In the genomic region with DNA sequence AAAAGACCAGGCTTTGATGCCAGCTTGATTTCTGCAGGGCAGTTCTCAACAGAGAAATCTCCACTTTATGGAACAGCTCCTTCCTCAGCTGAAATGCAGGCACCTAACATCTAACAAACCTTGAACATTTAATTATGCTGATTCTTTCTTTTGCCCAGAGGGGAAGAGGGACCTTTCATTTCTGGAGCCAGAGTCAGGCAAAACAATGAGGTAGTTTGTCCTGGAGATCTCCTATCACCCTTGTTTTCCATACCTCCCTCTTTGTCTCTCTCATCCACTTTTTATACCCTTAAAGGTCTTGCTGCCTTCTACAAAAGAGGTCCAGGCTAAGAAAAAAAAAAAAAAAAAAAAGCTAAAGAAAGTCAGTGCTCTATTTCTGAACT, we compare ENCODE assay signal across 11 cellular contexts. TPM values are rescaled to one million over a fixed set of nuclear protein-coding genes. Genes with fewer than 3 reads are reported as not detected.
DNase-seq lines count a peak whose midpoint lies in the region; ATAC-seq and TF ChIP-seq lines count a peak whose summit lies in the region.
"Had no signal": no experiment of that assay in that cellular context is flagged by ENCODE, and none has a peak within 500 bp of the region (broad histone marks: within the 10 kb centered on the region; RNA-seq: fewer than 3 reads in every experiment).

No MANE protein-coding gene starts in this region.

- H3K9me3 Mint-ChIP-seq in activated naive CD8-positive, alpha-beta T cell treated with anti-CD3 and anti-CD28 coated beads for 36 hours: no peaks in the 10 kb centered on the region
- no peaks in the 10 kb centered on the region for H3K9me3 Mint-ChIP-seq in naive thymus-derived CD8-positive, alpha-beta T cell

- H3K9me3 ChIP-seq in BE2C (no peaks in the 10 kb centered on the region), GM23248 (ENCODE audit: low read depth) (no peaks in the 10 kb centered on the region)

- no peaks in the 10 kb centered on the region for H3K27me3 ChIP-seq in BE2C
- H3K27me3 ChIP-seq in GM23248 (replicated peaks; ENCODE audit: insufficient read depth): peaks cover 10% of the 10 kb centered on the region; the same call in 1 of the 2 replicates

- H3K4me3 Mint-ChIP-seq in activated naive CD8-positive, alpha-beta T cell treated with anti-CD3 and anti-CD28 coated beads for 36 hours: peak overlapping the region; percentile 59
- H3K4me3 Mint-ChIP-seq in naive thymus-derived CD8-positive, alpha-beta T cell: peak overlapping the region; percentile 48 to 85 (median 70)

- no peaks in the 10 kb centered on the region for H3K79me2 ChIP-seq in GM23248 (ENCODE audit: insufficient read depth)

- H3K4me2 ChIP-seq in GM23248 (ENCODE audit: unreplicated experiment): peak overlapping the region; percentile 40

- DNase-seq in BE2C: peak; percentile 11
- DNase-seq in GM23248: no peak
- no peak for DNase-seq in activated naive CD8-positive, alpha-beta T cell treated with anti-CD3 and anti-CD28 coated beads for 36 hours
- no peak for DNase-seq in naive thymus-derived CD8-positive, alpha-beta T cell
- no peak for DNase-seq in middle frontal gyrus (ENCODE audit: extremely low spot score, low spot score)
- DNase-seq in AG20443 (ENCODE audit: low spot score): no peak
- DNase-seq: anterior cingulate cortex; NCI-H2029 treated with DMSO at 0.1 percent for 48 hours; stimulated activated naive CD4-positive, alpha-beta T cell treated with Interleukin-2 at 50 U/mL for 16 hours had no signal

- H3K36me3 ChIP-seq in BE2C: no peaks in the 10 kb centered on the region
- H3K36me3 ChIP-seq in GM23248 (ENCODE audit: low read depth): no peaks in the 10 kb centered on the region

- H3K4me1 ChIP-seq in BE2C: 0 out of 2 replicates have a peak, but pooled peaks cover 2% of the 10 kb centered on the region
- 0 out of 2 replicates have a peak, but pooled peaks cover 11% of the 10 kb centered on the region for H3K4me1 ChIP-seq in GM23248 (ENCODE audit: insufficient read depth)

- no peak overlapping the region for H3K9ac ChIP-seq in GM23248

- no peaks in the 10 kb centered on the region for H3K9me2 ChIP-seq in GM23248 (ENCODE audit: insufficient read depth)

- no peak for ATAC-seq in naive thymus-derived CD8-positive, alpha-beta T cell
- ATAC-seq in HG02852 (IDR thresholded peaks at IDR 0.05; ENCODE audit: unreplicated experiment) (no peak), GM19395 (IDR thresholded peaks at IDR 0.05; ENCODE audit: unreplicated experiment) (no peak)

- H3K4me3 ChIP-seq in BE2C (ENCODE audit: low read depth, low read length): peak overlapping the region; percentile 15; the same call in 1 of the 2 replicates
- H3K4me3 ChIP-seq in GM23248: no peak overlapping the region

- TF ChIP-seq CTCF in BE2C (IDR thresholded peaks at IDR 0.05; ENCODE audit: low read depth, low read length): no peak

- H4K20me1 ChIP-seq in GM23248 (ENCODE audit: insufficient read depth): no peaks in the 10 kb centered on the region

- POLR2A ChIA-PET in naive thymus-derived CD8-positive, alpha-beta T cell (lab: Charles Lee): interaction anchor here (1.0 to 2.8 kb wide), 5 partner anchors 9 to 26 kb away, joined by 3 to 39 read pairs (median 6); a partner anchor contains a TSS

- H3F3A ChIP-seq in GM23248 (ENCODE audit: insufficient read depth): peaks cover 11% of the 10 kb centered on the region

- H2AFZ ChIP-seq in GM23248: peak overlapping the region; percentile 83

- in situ Hi-C loops in GM23248 (cut with MboI): no loop called here

- no peaks in the 10 kb centered on the region for H3K36me3 Mint-ChIP-seq in activated naive CD8-positive, alpha-beta T cell treated with anti-CD3 and anti-CD28 coated beads for 36 hours
- no peaks in the 10 kb centered on the region for H3K36me3 Mint-ChIP-seq in naive thymus-derived CD8-positive, alpha-beta T cell

- peak overlapping the region; percentile 52 for H3K27ac Mint-ChIP-seq in activated naive CD8-positive, alpha-beta T cell treated with anti-CD3 and anti-CD28 coated beads for 36 hours
- peak overlapping the region in 9 of 10 donors; percentile 41 to 92 (median 86) for H3K27ac Mint-ChIP-seq in naive thymus-derived CD8-positive, alpha-beta T cell

- no peaks in the 10 kb centered on the region for H3K27me3 Mint-ChIP-seq in activated naive CD8-positive, alpha-beta T cell treated with anti-CD3 and anti-CD28 coated beads for 36 hours
- no peaks in the 10 kb centered on the region for H3K27me3 Mint-ChIP-seq in naive thymus-derived CD8-positive, alpha-beta T cell

- H3K4me1 Mint-ChIP-seq in activated naive CD8-positive, alpha-beta T cell treated with anti-CD3 and anti-CD28 coated beads for 36 hours: peaks cover 26% of the 10 kb centered on the region
- peaks cover 16 to 33% (median 30%) of the 10 kb centered on the region in 4 donors for H3K4me1 Mint-ChIP-seq in naive thymus-derived CD8-positive, alpha-beta T cell

- H3K27ac ChIP-seq in GM23248: no peak overlapping the region

RNA-seq across cellular contexts. Expression of a gene that starts 26.1 kb away (rescaled TPM):
- polyA plus RNA-seq in BE2C (2012; ENCODE audit: insufficient read depth, insufficient read length, low read depth): 38.4 TPM
- 4.9 and 12.0 TPM in 2 replicates for total RNA-seq in GM23248 (2014; rRNA removed; shearing (Covaris generic))
- 1.5 and 1.9 TPM in 2 replicates for polyA plus RNA-seq in GM23248 (2016; fragmentation: Nextera tagmentation; extraction: Ambion mirVana)
- total RNA-seq in activated naive CD8-positive, alpha-beta T cell treated with anti-CD3 and anti-CD28 coated beads for 36 hours: 10 to 100 TPM; 48.0 to 51.0 TPM
- 100 to 1,000 TPM; 172 to 177 TPM for total RNA-seq in naive thymus-derived CD8-positive, alpha-beta T cell
- polyA plus RNA-seq in naive thymus-derived CD8-positive, alpha-beta T cell: 1 to 10 TPM; 5.5 to 7.8 (median 5.7) TPM
